Comparison of ENCODE assay signal across 18 cellular contexts in the genomic region with DNA sequence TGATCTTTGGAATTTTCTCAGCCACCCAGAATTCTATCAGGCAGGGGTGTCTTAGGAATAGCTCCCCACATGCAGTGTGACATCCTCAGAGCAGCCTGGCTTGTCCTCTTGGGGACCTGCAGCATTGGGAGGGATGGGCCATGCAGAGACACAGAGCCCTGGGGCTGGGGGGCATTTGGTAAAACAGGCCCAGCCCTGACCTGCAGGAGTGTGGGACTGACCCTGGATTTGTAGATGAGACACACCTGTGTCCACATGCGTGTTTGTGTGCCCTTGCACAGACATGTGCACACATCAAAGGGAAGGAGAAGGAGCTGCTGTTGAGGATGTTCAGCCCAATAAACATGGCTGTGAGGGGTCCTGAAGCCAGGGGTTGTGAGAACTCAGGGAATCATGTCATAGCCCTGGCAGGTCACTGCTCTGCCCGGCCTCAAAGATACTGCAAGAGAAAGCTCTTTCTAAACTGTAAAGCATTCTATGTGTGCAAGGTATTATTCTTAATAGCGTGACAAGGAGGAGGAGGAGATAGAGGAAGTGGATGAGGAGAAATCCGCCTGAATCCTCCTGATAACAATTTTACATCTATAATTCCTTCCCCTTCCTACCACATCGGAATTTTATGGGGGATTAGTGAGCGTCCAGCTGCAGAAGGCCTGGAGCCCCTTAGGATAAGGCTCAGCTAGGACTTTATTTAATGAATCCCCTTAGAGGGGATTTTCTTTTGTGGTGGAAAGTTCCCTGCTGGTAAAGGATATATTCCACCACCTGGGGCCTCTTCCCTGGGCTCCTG.
"Had no signal": no experiment of that assay in that cellular context is flagged by ENCODE, and none has a peak within 500 bp of the region (broad histone marks: within the 10 kb centered on the region; RNA-seq: fewer than 3 reads in every experiment).

No MANE protein-coding gene starts in this region.

- DNase-seq: activated CD4-positive, alpha-beta T cell treated with anti-CD3 and anti-CD28 coated beads, Interleukin-2, amount 50 U/mL, for 1 hour; activated CD8-positive, alpha-beta memory T cell treated with anti-CD3 and anti-CD28 coated beads, Interleukin-2, amount 50 U/mL, for 4 hours; activated effector memory CD4-positive, alpha-beta T cell treated with Interleukin-2 at 50 U/mL for 16 hours; activated T-cell treated with anti-CD3 and anti-CD28 coated beads, Interleukin-2, amount 50 U/mL, for 48 hours; cortex of kidney; effector CD8-positive, alpha-beta T cell; esophagus squamous epithelium; mesenchymal stem cell; naive thymus-derived CD4-positive, alpha-beta T cell; sigmoid colon; stimulated activated CD4-positive, alpha-beta T cell treated with anti-CD3 and anti-CD28 coated beads, Interleukin-4, amount 100 ng/mL, for 4 hours; stimulated activated naive CD4-positive, alpha-beta T cell treated with Interleukin-2 at 50 U/mL for 16 hours; substantia nigra; T-helper 17 cell; tibial artery had no signal

- H3K4me1 Mint-ChIP-seq: activated naive CD4-positive, alpha-beta T cell treated with anti-CD3 and anti-CD28 coated beads, Interleukin-2, amount 50 U/mL, for 24 hours; central memory CD8-positive, alpha-beta T cell; naive thymus-derived CD4-positive, alpha-beta T cell; T-helper 17 cell had no signal

- H3K4me1 ChIP-seq: ascending aorta, esophagus squamous epithelium, sigmoid colon, tibial artery had no signal

- H3K9me3 ChIP-seq: ascending aorta, esophagus squamous epithelium, sigmoid colon, tibial artery had no signal

- H3K36me3 Mint-ChIP-seq: activated naive CD4-positive, alpha-beta T cell treated with anti-CD3 and anti-CD28 coated beads, Interleukin-2, amount 50 U/mL, for 24 hours; naive thymus-derived CD4-positive, alpha-beta T cell had no signal

- H3K27ac ChIP-seq: ascending aorta, esophagus squamous epithelium, sigmoid colon, tibial artery had no signal

- H3K4me3 Mint-ChIP-seq: activated naive CD4-positive, alpha-beta T cell treated with anti-CD3 and anti-CD28 coated beads, Interleukin-2, amount 50 U/mL, for 24 hours; central memory CD8-positive, alpha-beta T cell; naive thymus-derived CD4-positive, alpha-beta T cell; T-helper 17 cell had no signal

- H3K4me3 ChIP-seq: ascending aorta, esophagus squamous epithelium, sigmoid colon, tibial artery had no signal

- H3K27ac Mint-ChIP-seq: activated naive CD4-positive, alpha-beta T cell treated with anti-CD3 and anti-CD28 coated beads, Interleukin-2, amount 50 U/mL, for 24 hours; naive thymus-derived CD4-positive, alpha-beta T cell; T-helper 17 cell had no signal

- H3K27me3 Mint-ChIP-seq: activated naive CD4-positive, alpha-beta T cell treated with anti-CD3 and anti-CD28 coated beads, Interleukin-2, amount 50 U/mL, for 24 hours; T-helper 17 cell had no signal

- H3K9me3 Mint-ChIP-seq: activated naive CD4-positive, alpha-beta T cell treated with anti-CD3 and anti-CD28 coated beads, Interleukin-2, amount 50 U/mL, for 24 hours; central memory CD8-positive, alpha-beta T cell; naive thymus-derived CD4-positive, alpha-beta T cell had no signal

- H3K27me3 ChIP-seq: ascending aorta, esophagus squamous epithelium, sigmoid colon, tibial artery had no signal

- H3K36me3 ChIP-seq: ascending aorta, esophagus squamous epithelium, sigmoid colon, tibial artery had no signal
